ENCODE assay signal across 1 cellular context in genomic region chr5:142012186-142012785, GRCh38.
TF ChIP-seq lines count a peak whose summit lies in the region.

No MANE protein-coding gene starts in this region.

TF ChIP-seq in HepG2, 621 proteins besides CTCF, POLR2A, EP300 and RAD21:
- TF ChIP-seq GFI1 (CRISPR knock-in tag; IDR thresholded peaks at IDR 0.05; ENCODE audit: borderline replicate concordance): peak; percentile 82
- TF ChIP-seq THAP9 (CRISPR knock-in tag; IDR thresholded peaks at IDR 0.05; ENCODE audit: borderline replicate concordance): peak; percentile 35; the same call in 1 of the 2 replicates
- TF ChIP-seq HMGA1 (CRISPR knock-in tag; conservative IDR thresholded peaks at IDR 0.05): no peak
- no peak for TF ChIP-seq ZBTB3 (CRISPR knock-in tag; IDR thresholded peaks at IDR 0.05; ENCODE audit: borderline replicate concordance, low read depth)
- TF ChIP-seq CCDC6 (CRISPR knock-in tag; IDR thresholded peaks at IDR 0.05): 0 out of 2 replicates have a peak, but pooled peaks have one; percentile 41
- TF ChIP-seq, protein P1, sequence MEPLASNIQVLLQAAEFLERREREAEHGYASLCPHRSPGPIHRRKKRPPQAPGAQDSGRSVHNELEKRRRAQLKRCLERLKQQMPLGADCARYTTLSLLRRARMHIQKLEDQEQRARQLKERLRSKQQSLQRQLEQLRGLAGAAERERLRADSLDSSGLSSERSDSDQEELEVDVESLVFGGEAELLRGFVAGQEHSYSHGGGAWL (CRISPR knock-in tag; IDR thresholded peaks at IDR 0.05): 0 out of 2 replicates have a peak, but pooled peaks have one; percentile 5
- no peak for TF ChIP-seq ZKSCAN8 (CRISPR knock-in tag; IDR thresholded peaks at IDR 0.05; ENCODE audit: borderline replicate concordance)
- TF ChIP-seq CC2D1A (CRISPR knock-in tag; IDR thresholded peaks at IDR 0.05): no peak
- TF ChIP-seq BCLAF1 (IDR thresholded peaks at IDR 0.05): no peak
- no peak for TF ChIP-seq SMARCC2 (IDR thresholded peaks at IDR 0.05)
- no peak for TF ChIP-seq NR0B2 (CRISPR knock-in tag; IDR thresholded peaks at IDR 0.05)
- TF ChIP-seq TERF1 (CRISPR knock-in tag; IDR thresholded peaks at IDR 0.05): no peak
- TF ChIP-seq POGZ (CRISPR knock-in tag; IDR thresholded peaks at IDR 0.05): no peak
- no peak for TF ChIP-seq NCOR1 (IDR thresholded peaks at IDR 0.05; ENCODE audit: borderline replicate concordance, low read length)
- TF ChIP-seq ZBTB8A (CRISPR knock-in tag; IDR thresholded peaks at IDR 0.05; ENCODE audit: borderline replicate concordance, low read depth): no peak
- no peak for TF ChIP-seq NR2C2 (CRISPR knock-in tag; IDR thresholded peaks at IDR 0.05; ENCODE audit: borderline replicate concordance)
- 0 out of 2 replicates have a peak, but pooled peaks have one; percentile 1 for TF ChIP-seq RELA (CRISPR knock-in tag; IDR thresholded peaks at IDR 0.05)
- no peak for TF ChIP-seq IKZF4 (CRISPR knock-in tag; IDR thresholded peaks at IDR 0.05; ENCODE audit: borderline replicate concordance, low read depth, not compliant biosample characterization)
- 0 out of 2 replicates have a peak, but pooled peaks have one; percentile 38 for TF ChIP-seq ZBTB38 (CRISPR knock-in tag; IDR thresholded peaks at IDR 0.05)
- peak; percentile 20; the same call in 1 of the 2 replicates for TF ChIP-seq ZMYM3 (CRISPR knock-in tag; IDR thresholded peaks at IDR 0.05)
- TF ChIP-seq ZNF362 (CRISPR knock-in tag; IDR thresholded peaks at IDR 0.05; ENCODE audit: borderline replicate concordance): no peak
- TF ChIP-seq, protein P2, sequence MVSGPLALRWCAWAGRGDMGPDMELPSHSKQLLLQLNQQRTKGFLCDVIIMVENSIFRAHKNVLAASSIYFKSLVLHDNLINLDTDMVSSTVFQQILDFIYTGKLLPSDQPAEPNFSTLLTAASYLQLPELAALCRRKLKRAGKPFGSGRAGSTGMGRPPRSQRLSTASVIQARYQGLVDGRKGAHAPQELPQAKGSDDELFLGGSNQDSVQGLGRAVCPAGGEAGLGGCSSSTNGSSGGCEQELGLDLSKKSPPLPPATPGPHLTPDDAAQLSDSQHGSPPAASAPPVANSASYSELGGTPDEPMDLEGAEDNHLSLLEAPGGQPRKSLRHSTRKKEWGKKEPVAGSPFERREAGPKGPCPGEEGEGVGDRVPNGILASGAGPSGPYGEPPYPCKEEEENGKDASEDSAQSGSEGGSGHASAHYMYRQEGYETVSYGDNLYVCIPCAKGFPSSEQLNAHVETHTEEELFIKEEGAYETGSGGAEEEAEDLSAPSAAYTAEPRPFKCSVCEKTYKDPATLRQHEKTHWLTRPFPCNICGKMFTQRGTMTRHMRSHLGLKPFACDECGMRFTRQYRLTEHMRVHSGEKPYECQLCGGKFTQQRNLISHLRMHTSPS (CRISPR knock-in tag; IDR thresholded peaks at IDR 0.05; ENCODE audit: low read depth): no peak
- TF ChIP-seq ASH2L (IDR thresholded peaks at IDR 0.05; ENCODE audit: insufficient read length, low read depth, low read length): peak; percentile 14
- TF ChIP-seq BRCA1 (CRISPR knock-in tag; IDR thresholded peaks at IDR 0.05): no peak
- TF ChIP-seq, protein P3, sequence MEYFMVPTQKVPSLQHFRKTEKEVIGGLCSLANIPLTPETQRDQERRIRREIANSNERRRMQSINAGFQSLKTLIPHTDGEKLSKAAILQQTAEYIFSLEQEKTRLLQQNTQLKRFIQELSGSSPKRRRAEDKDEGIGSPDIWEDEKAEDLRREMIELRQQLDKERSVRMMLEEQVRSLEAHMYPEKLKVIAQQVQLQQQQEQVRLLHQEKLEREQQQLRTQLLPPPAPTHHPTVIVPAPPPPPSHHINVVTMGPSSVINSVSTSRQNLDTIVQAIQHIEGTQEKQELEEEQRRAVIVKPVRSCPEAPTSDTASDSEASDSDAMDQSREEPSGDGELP (IDR thresholded peaks at IDR 0.05; ENCODE audit: borderline replicate concordance, low read depth): no peak
- TF ChIP-seq FOSL2 (CRISPR knock-in tag; IDR thresholded peaks at IDR 0.05): no peak
- no peak for TF ChIP-seq MIER3 (CRISPR knock-in tag; IDR thresholded peaks at IDR 0.05; ENCODE audit: borderline replicate concordance)
- TF ChIP-seq ZNF335 (CRISPR knock-in tag; IDR thresholded peaks at IDR 0.05): peak; percentile 34; the same call in 1 of the 2 replicates
- TF ChIP-seq, protein P4, sequence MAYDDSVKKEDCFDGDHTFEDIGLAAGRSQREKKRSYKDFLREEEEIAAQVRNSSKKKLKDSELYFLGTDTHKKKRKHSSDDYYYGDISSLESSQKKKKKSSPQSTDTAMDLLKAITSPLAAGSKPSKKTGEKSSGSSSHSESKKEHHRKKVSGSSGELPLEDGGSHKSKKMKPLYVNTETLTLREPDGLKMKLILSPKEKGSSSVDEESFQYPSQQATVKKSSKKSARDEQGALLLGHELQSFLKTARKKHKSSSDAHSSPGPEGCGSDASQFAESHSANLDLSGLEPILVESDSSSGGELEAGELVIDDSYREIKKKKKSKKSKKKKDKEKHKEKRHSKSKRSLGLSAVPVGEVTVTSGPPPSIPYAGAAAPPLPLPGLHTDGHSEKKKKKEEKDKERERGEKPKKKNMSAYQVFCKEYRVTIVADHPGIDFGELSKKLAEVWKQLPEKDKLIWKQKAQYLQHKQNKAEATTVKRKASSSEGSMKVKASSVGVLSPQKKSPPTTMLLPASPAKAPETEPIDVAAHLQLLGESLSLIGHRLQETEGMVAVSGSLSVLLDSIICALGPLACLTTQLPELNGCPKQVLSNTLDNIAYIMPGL (CRISPR knock-in tag; IDR thresholded peaks at IDR 0.05; ENCODE audit: borderline replicate concordance in 1 of 2, low read depth in 1 of 2): 0 out of 4 replicates have a peak, but pooled peaks of 1 of the 2 experiments have one; percentile 26
- no peak for TF ChIP-seq SMAD1 (CRISPR knock-in tag; IDR thresholded peaks at IDR 0.05; ENCODE audit: borderline replicate concordance, low read depth)
- TF ChIP-seq, protein P5, sequence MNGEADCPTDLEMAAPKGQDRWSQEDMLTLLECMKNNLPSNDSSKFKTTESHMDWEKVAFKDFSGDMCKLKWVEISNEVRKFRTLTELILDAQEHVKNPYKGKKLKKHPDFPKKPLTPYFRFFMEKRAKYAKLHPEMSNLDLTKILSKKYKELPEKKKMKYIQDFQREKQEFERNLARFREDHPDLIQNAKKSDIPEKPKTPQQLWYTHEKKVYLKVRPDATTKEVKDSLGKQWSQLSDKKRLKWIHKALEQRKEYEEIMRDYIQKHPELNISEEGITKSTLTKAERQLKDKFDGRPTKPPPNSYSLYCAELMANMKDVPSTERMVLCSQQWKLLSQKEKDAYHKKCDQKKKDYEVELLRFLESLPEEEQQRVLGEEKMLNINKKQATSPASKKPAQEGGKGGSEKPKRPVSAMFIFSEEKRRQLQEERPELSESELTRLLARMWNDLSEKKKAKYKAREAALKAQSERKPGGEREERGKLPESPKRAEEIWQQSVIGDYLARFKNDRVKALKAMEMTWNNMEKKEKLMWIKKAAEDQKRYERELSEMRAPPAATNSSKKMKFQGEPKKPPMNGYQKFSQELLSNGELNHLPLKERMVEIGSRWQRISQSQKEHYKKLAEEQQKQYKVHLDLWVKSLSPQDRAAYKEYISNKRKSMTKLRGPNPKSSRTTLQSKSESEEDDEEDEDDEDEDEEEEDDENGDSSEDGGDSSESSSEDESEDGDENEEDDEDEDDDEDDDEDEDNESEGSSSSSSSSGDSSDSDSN (CRISPR knock-in tag; IDR thresholded peaks at IDR 0.05): peak; percentile 22; the same call in 1 of the 2 replicates
